ENCODE assay signal across 9 cellular contexts in genomic region chr18:70418551-70419311, GRCh38.
A peak's percentile ranks its signal among the peaks of the same experiment; 100 is the strongest.
DNase-seq lines count a peak whose midpoint lies in the region; ATAC-seq and TF ChIP-seq lines count a peak whose summit lies in the region.
"Had no signal": no experiment of that assay in that cellular context is flagged by ENCODE, and none has a peak within 500 bp of the region (broad histone marks: within the 10 kb centered on the region; RNA-seq: fewer than 3 reads in every experiment).

No MANE protein-coding gene starts in this region.

- no peaks in the 10 kb centered on the region for H3K27me3 ChIP-seq in smooth muscle cell (ENCODE audit: low read depth)

- no peaks in the 10 kb centered on the region for H3K36me3 Mint-ChIP-seq in activated CD8-positive, alpha-beta T cell treated with anti-CD3 and anti-CD28 coated beads for 36 hours (ENCODE audit: low read depth)
- no peaks in the 10 kb centered on the region for H3K36me3 Mint-ChIP-seq in activated CD8-positive, alpha-beta T cell treated with anti-CD3 and anti-CD28 coated beads, Interleukin-2, amount 10 ng/mL, durations not matched to agents 7 days and 5 days (ENCODE audit: low read depth)

- H3F3A ChIP-seq in smooth muscle cell (ENCODE audit: low read depth): peaks cover 23% of the 10 kb centered on the region

- no peaks in the 10 kb centered on the region for H3K36me3 ChIP-seq in smooth muscle cell (ENCODE audit: low read depth)

- H3K4me3 Mint-ChIP-seq in activated CD8-positive, alpha-beta T cell treated with anti-CD3 and anti-CD28 coated beads for 36 hours: no peak overlapping the region
- no peak overlapping the region for H3K4me3 Mint-ChIP-seq in activated CD8-positive, alpha-beta T cell treated with anti-CD3 and anti-CD28 coated beads, Interleukin-2, amount 10 ng/mL, durations not matched to agents 7 days and 5 days

- no peaks in the 10 kb centered on the region for H3K9me3 Mint-ChIP-seq in activated CD8-positive, alpha-beta T cell treated with anti-CD3 and anti-CD28 coated beads for 36 hours
- H3K9me3 Mint-ChIP-seq in activated CD8-positive, alpha-beta T cell treated with anti-CD3 and anti-CD28 coated beads, Interleukin-2, amount 10 ng/mL, durations not matched to agents 7 days and 5 days (ENCODE audit: insufficient read depth): no peaks in the 10 kb centered on the region

- TF ChIP-seq CTCF in activated CD8-positive, alpha-beta T cell treated with anti-CD3 and anti-CD28 coated beads for 36 hours (IDR thresholded peaks at IDR 0.05): no peak
- no peak for TF ChIP-seq CTCF in smooth muscle cell (IDR thresholded peaks at IDR 0.05; ENCODE audit: borderline replicate concordance, insufficient read depth, poor library complexity, severe bottlenecking)

- H3K27ac ChIP-seq in smooth muscle cell (ENCODE audit: low read depth): peak overlapping the region; percentile 83

- ATAC-seq in activated CD8-positive, alpha-beta T cell treated with anti-CD3 and anti-CD28 coated beads for 36 hours: peak; percentile 49
- ATAC-seq in activated CD8-positive, alpha-beta T cell treated with anti-CD3 and anti-CD28 coated beads, Interleukin-2, amount 10 ng/mL, durations not matched to agents 7 days and 5 days: no peak
- ATAC-seq in GM21619 (IDR thresholded peaks at IDR 0.05; ENCODE audit: unreplicated experiment) (peak; percentile 96), HG03196 (IDR thresholded peaks at IDR 0.05; ENCODE audit: unreplicated experiment) (peak; percentile 91)

- H3K4me1 Mint-ChIP-seq in activated CD8-positive, alpha-beta T cell treated with anti-CD3 and anti-CD28 coated beads for 36 hours (ENCODE audit: low read depth): peaks cover 9% of the 10 kb centered on the region
- peaks cover 4% of the 10 kb centered on the region for H3K4me1 Mint-ChIP-seq in activated CD8-positive, alpha-beta T cell treated with anti-CD3 and anti-CD28 coated beads, Interleukin-2, amount 10 ng/mL, durations not matched to agents 7 days and 5 days (ENCODE audit: low read depth)

- H3K27ac Mint-ChIP-seq in activated CD8-positive, alpha-beta T cell treated with anti-CD3 and anti-CD28 coated beads for 36 hours: no peak overlapping the region
- H3K27ac Mint-ChIP-seq in activated CD8-positive, alpha-beta T cell treated with anti-CD3 and anti-CD28 coated beads, Interleukin-2, amount 10 ng/mL, durations not matched to agents 7 days and 5 days: no peak overlapping the region

- WGBS in smooth muscle cell (ENCODE audit: low lambda C conversion rate): 34% methylated on average over 12 of the region's 12 CpGs

- no peaks in the 10 kb centered on the region for H3K79me2 ChIP-seq in smooth muscle cell (ENCODE audit: low read depth)

- peak overlapping the region; percentile 15 for H3K4me2 ChIP-seq in smooth muscle cell

- DNase-seq in activated CD8-positive, alpha-beta T cell treated with anti-CD3 and anti-CD28 coated beads for 36 hours: peak; percentile 3
- DNase-seq in activated CD8-positive, alpha-beta T cell treated with anti-CD3 and anti-CD28 coated beads, Interleukin-2, amount 10 ng/mL, durations not matched to agents 7 days and 5 days: no peak
- peak; percentile 31 for DNase-seq in smooth muscle cell (lab: John Stamatoyannopoulos, UW; ENCODE audit: unreplicated experiment)
- DNase-seq in NCI-H510A treated with DMSO at 0.1 percent for 48 hours (lab: John Stamatoyannopoulos, UW): no peak
- no peak for DNase-seq in NCI-H524 (lab: John Stamatoyannopoulos, UW)
- no peak for DNase-seq in medulla oblongata (ENCODE audit: extremely low spot score)
- DNase-seq: anterior cingulate cortex had no signal

- H4K20me1 ChIP-seq in smooth muscle cell (ENCODE audit: low read depth): no peaks in the 10 kb centered on the region

- POLR2A ChIA-PET in activated CD8-positive, alpha-beta T cell treated with anti-CD3 and anti-CD28 coated beads for 36 hours (lab: Charles Lee): no interaction called here
- POLR2A ChIA-PET in activated CD8-positive, alpha-beta T cell treated with anti-CD3 and anti-CD28 coated beads, Interleukin-2, amount 10 ng/mL, durations not matched to agents 7 days and 5 days (lab: Charles Lee): no interaction called here

- peaks cover 28% of the 10 kb centered on the region for H3K4me1 ChIP-seq in smooth muscle cell (ENCODE audit: low read depth)

- no peak overlapping the region for H3K9ac ChIP-seq in smooth muscle cell (ENCODE audit: low read depth)

- peaks cover 8% of the 10 kb centered on the region for H3K27me3 Mint-ChIP-seq in activated CD8-positive, alpha-beta T cell treated with anti-CD3 and anti-CD28 coated beads for 36 hours
- H3K27me3 Mint-ChIP-seq in activated CD8-positive, alpha-beta T cell treated with anti-CD3 and anti-CD28 coated beads, Interleukin-2, amount 10 ng/mL, durations not matched to agents 7 days and 5 days (ENCODE audit: low read depth): no peaks in the 10 kb centered on the region

- intact Hi-C loops in activated CD8-positive, alpha-beta T cell treated with anti-CD3 and anti-CD28 coated beads for 36 hours (cut with micrococcal nuclease): no loop called here

- H2AFZ ChIP-seq in smooth muscle cell (ENCODE audit: low read depth): no peak overlapping the region

- H3K4me3 ChIP-seq in smooth muscle cell: no peak overlapping the region

- no peaks in the 10 kb centered on the region for H3K9me3 ChIP-seq in smooth muscle cell (replicated peaks; ENCODE audit: low read depth)

- CTCF ChIA-PET in activated CD8-positive, alpha-beta T cell treated with anti-CD3 and anti-CD28 coated beads for 36 hours (lab: Charles Lee): interaction anchor here (1.0 to 1.5 kb wide), 2 partner anchors 36 to 223 kb away, joined by 3 to 5 read pairs; no protein-coding TSS in a partner anchor
- CTCF ChIA-PET in activated CD8-positive, alpha-beta T cell treated with anti-CD3 and anti-CD28 coated beads, Interleukin-2, amount 10 ng/mL, durations not matched to agents 7 days and 5 days (lab: Charles Lee): no interaction called here

Comparison
In these comparisons a context has a peak if more than half of its experiments do, and no peak if none do; other contexts are left out.
1. DNase-seq: peak in activated CD8-positive, alpha-beta T cell treated with anti-CD3 and anti-CD28 coated beads for 36 hours (single experiment) and smooth muscle cell (single experiment); none in activated CD8-positive, alpha-beta T cell treated with anti-CD3 and anti-CD28 coated beads, Interleukin-2, amount 10 ng/mL, durations not matched to agents 7 days and 5 days (single experiment), NCI-H510A treated with DMSO at 0.1 percent for 48 hours (single experiment), NCI-H524 (0 of 2) and medulla oblongata (single experiment).